In the genomic region with DNA sequence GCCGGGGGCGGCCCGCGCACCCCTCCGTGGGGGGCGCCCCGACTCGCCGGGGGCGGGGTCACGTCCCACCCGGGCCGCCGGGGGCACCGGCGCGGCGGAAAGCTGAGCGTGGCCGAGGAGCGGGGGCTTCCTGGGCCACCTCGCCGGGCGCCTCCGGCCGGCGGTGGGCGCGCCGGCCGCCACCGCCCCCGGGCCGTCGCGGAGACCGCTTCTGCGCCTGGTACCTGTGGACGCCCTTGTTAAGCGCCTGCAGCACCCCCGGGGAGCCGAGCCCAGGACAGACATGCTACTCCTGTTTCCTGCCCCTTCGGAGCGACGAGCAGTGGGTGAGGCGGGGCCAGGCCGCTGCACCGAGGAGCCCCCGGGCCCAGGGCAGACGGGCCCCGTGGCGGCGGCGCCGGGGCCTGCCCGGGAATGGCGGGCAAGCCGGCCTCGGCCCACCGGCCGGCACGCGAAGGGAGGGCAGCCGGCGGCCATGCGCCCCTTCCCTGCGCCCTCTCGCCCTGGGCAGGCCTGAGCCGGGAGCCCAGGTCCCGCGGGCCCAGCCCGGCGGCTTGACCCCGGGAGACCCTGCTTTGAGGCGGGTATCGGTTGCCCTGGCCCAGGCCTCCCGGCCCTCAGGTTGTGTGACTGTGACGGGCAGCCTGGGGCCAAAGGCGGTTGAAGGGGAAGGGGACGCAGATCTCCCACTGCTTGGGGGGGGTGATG, we compare ENCODE assay signal across 8 cellular contexts. TPM values are rescaled to one million over a fixed set of nuclear protein-coding genes. Genes with fewer than 3 reads are reported as not detected.
DNase-seq lines count a peak whose midpoint lies in the region; ATAC-seq and TF ChIP-seq lines count a peak whose summit lies in the region.

No MANE protein-coding gene starts in this region.

- H3K27ac ChIP-seq in DOHH2 (ENCODE audit: low read depth, low read length) (no peak overlapping the region), MM.1S (ENCODE audit: low read length) (peak overlapping the region; percentile 80), esophagus muscularis mucosa (replicated peaks in 1 of 4) (peak overlapping the region; percentile 93 to 99 (median 99)), thymus (ENCODE audit: low read depth) (peak overlapping the region; percentile 97)

- peaks cover 31% of the 10 kb centered on the region for H3K4me1 Mint-ChIP-seq in activated T-cell treated with anti-CD3 and anti-CD28 coated beads, Interleukin-2, amount 50 U/mL, for 24 hours (ENCODE audit: low read depth)
- H3K4me1 Mint-ChIP-seq in naive B cell = peaks cover 28 to 35% (median 32%) of the 10 kb centered on the region in 3 donors

- H4K20me1 ChIP-seq in DOHH2 (ENCODE audit: control insufficient read depth, insufficient read depth, low read depth, low read length) (no peaks in the 10 kb centered on the region), MM.1S (ENCODE audit: insufficient read depth, low read length) (0 out of 2 replicates have a peak, but pooled peaks cover 4% of the 10 kb centered on the region)

- H3K9me2 ChIP-seq in DOHH2 (replicated peaks; ENCODE audit: control insufficient read depth, low read length) = no peaks in the 10 kb centered on the region
- no peaks in the 10 kb centered on the region for H3K9me2 ChIP-seq in MM.1S (replicated peaks; ENCODE audit: insufficient read depth, low read length)

- 0% methylated on average over 1 of the region's 80 CpGs for WGBS in esophagus muscularis mucosa
- under 1% methylated on average over 80 of the region's 80 CpGs for WGBS in thymus

- no peaks in the 10 kb centered on the region for H3K27me3 Mint-ChIP-seq in activated T-cell treated with anti-CD3 and anti-CD28 coated beads, Interleukin-2, amount 50 U/mL, for 24 hours
- no peaks in the 10 kb centered on the region for H3K27me3 Mint-ChIP-seq in naive B cell

- peak; percentile 20 for ATAC-seq in GM21723 (IDR thresholded peaks at IDR 0.05; ENCODE audit: unreplicated experiment)
- ATAC-seq in naive B cell (ENCODE audit: low read depth in 2 of 2) = peak; percentile 0

- H3K4me2 ChIP-seq in DOHH2 (ENCODE audit: low read length) (peak overlapping the region; percentile 80), MM.1S (ENCODE audit: low read depth, low read length) (peak overlapping the region; percentile 79)

- no peak for TF ChIP-seq EP300 in esophagus muscularis mucosa (IDR thresholded peaks at IDR 0.05)

- TF ChIP-seq POLR2A in esophagus muscularis mucosa (IDR thresholded peaks at IDR 0.05; ENCODE audit: low read depth) = no peak

- peaks cover 40% of the 10 kb centered on the region for H3K79me2 ChIP-seq in DOHH2 (ENCODE audit: control insufficient read depth, low read length)
- H3K79me2 ChIP-seq in MM.1S (ENCODE audit: low read length) = peaks cover 38% of the 10 kb centered on the region

- H3K4me1 ChIP-seq in DOHH2 (ENCODE audit: control insufficient read depth, low read length) = peaks cover 32% of the 10 kb centered on the region
- peaks cover 11% of the 10 kb centered on the region for H3K4me1 ChIP-seq in MM.1S (ENCODE audit: low read length)
- peaks cover 22 to 44% (median 32%) of the 10 kb centered on the region in 4 donors for H3K4me1 ChIP-seq in esophagus muscularis mucosa
- H3K4me1 ChIP-seq in thymus (ENCODE audit: control insufficient read depth, insufficient read depth, low read length) = peaks cover 6% of the 10 kb centered on the region

- TF ChIP-seq CTCF in DOHH2 (IDR thresholded peaks at IDR 0.05; ENCODE audit: low read depth, low read length, poor library complexity, severe bottlenecking) (no peak), MM.1S (IDR thresholded peaks at IDR 0.05; ENCODE audit: low read length) (no peak), esophagus muscularis mucosa (IDR thresholded peaks at IDR 0.05) (no peak)

- peak overlapping the region; percentile 73 for H3K27ac Mint-ChIP-seq in activated T-cell treated with anti-CD3 and anti-CD28 coated beads, Interleukin-2, amount 50 U/mL, for 24 hours
- H3K27ac Mint-ChIP-seq in naive B cell = peak overlapping the region in 1 of 6 donors; percentile 95

- peaks cover 21% of the 10 kb centered on the region for H3F3A ChIP-seq in DOHH2 (ENCODE audit: control insufficient read depth, insufficient read depth)
- peaks cover 39% of the 10 kb centered on the region for H3F3A ChIP-seq in MM.1S (ENCODE audit: insufficient read depth, low read length)

- peaks cover 25% of the 10 kb centered on the region for H3K36me3 Mint-ChIP-seq in activated T-cell treated with anti-CD3 and anti-CD28 coated beads, Interleukin-2, amount 50 U/mL, for 24 hours (ENCODE audit: low read depth)
- no peaks in the 10 kb centered on the region for H3K36me3 Mint-ChIP-seq in naive B cell

- DNase-seq in MM.1S (peak; percentile 17), esophagus muscularis mucosa (ENCODE audit: extremely low spot score) (no peak), naive B cell (peak; percentile 47), dedifferentiated amniotic fluid mesenchymal stem cell (ENCODE audit: extremely low spot score) (no peak)
- DNase-seq in activated T-cell treated with anti-CD3 and anti-CD28 coated beads, Interleukin-2, amount 50 U/mL, for 24 hours = peak; percentile 78

- intact Hi-C loops in esophagus muscularis mucosa (cut with DNase I) = loop anchor here (5.0 kb wide), 1 partner anchor 124 kb away; no protein-coding TSS in a partner anchor

- H3K9me3 ChIP-seq in DOHH2 (ENCODE audit: control insufficient read depth, insufficient read depth, low read length) = no peaks in the 10 kb centered on the region
- no peaks in the 10 kb centered on the region for H3K9me3 ChIP-seq in MM.1S (replicated peaks; ENCODE audit: insufficient read depth, low read length)
- H3K9me3 ChIP-seq in esophagus muscularis mucosa = no peaks in the 10 kb centered on the region
- no peaks in the 10 kb centered on the region for H3K9me3 ChIP-seq in thymus (ENCODE audit: control insufficient read depth)

- peaks cover 30% of the 10 kb centered on the region for H3K27me3 ChIP-seq in DOHH2 (ENCODE audit: control insufficient read depth, low read length)
- H3K27me3 ChIP-seq in MM.1S (replicated peaks; ENCODE audit: insufficient read depth, low read length) = no peaks in the 10 kb centered on the region
- H3K27me3 ChIP-seq in esophagus muscularis mucosa = no peaks in the 10 kb centered on the region
- peaks cover 12% of the 10 kb centered on the region for H3K27me3 ChIP-seq in thymus (ENCODE audit: control insufficient read depth, insufficient read depth)

- peak overlapping the region; percentile 74 for H3K4me3 ChIP-seq in DOHH2 (ENCODE audit: low read length)
- H3K4me3 ChIP-seq in MM.1S (ENCODE audit: low read length) = peak overlapping the region; percentile 59
- peak overlapping the region; percentile 94 to 100 (median 98) for H3K4me3 ChIP-seq in esophagus muscularis mucosa
- peak overlapping the region; percentile 77 for H3K4me3 ChIP-seq in thymus (ENCODE audit: low read length)

- H2AFZ ChIP-seq in MM.1S (ENCODE audit: low read length) = no peak overlapping the region

- peak overlapping the region; percentile 67 for H3K4me3 Mint-ChIP-seq in activated T-cell treated with anti-CD3 and anti-CD28 coated beads, Interleukin-2, amount 50 U/mL, for 24 hours
- H3K4me3 Mint-ChIP-seq in naive B cell = peak overlapping the region; percentile 51 to 98 (median 86)

- no peaks in the 10 kb centered on the region for H3K9me3 Mint-ChIP-seq in activated T-cell treated with anti-CD3 and anti-CD28 coated beads, Interleukin-2, amount 50 U/mL, for 24 hours
- H3K9me3 Mint-ChIP-seq in naive B cell = no peaks in the 10 kb centered on the region

- H3K36me3 ChIP-seq in DOHH2 (ENCODE audit: control insufficient read depth, low read length) (peaks cover 25% of the 10 kb centered on the region), MM.1S (replicated peaks; ENCODE audit: insufficient read depth, low read length) (no peaks in the 10 kb centered on the region), esophagus muscularis mucosa (no peaks in the 10 kb centered on the region), thymus (ENCODE audit: control insufficient read depth, insufficient read depth) (no peaks in the 10 kb centered on the region)

- peak overlapping the region; percentile 82 for H3K9ac ChIP-seq in MM.1S (ENCODE audit: low read length)

RNA-seq across cellular contexts. Expression of gene KDM2A, which starts 0.8 kb away (rescaled TPM):
- total RNA-seq in esophagus muscularis mucosa = 10 to 100 TPM; 44.9 to 69.5 (median 51.4) TPM
- polyA plus RNA-seq in naive B cell (ENCODE audit: low read depth in 6 of 6) (10 to 100 TPM in 5 of 6 donors, 1 to 10 TPM in 1; 3.6 to 26.3 (median 14.9) TPM), thymus (42.0 TPM)

Comparison
In these comparisons a context has a peak if more than half of its experiments do, and no peak if none do; other contexts are left out.
1. DNase-seq: peak in MM.1S (single experiment), activated T-cell treated with anti-CD3 and anti-CD28 coated beads, Interleukin-2, amount 50 U/mL, for 24 hours (single experiment) and naive B cell (single experiment); none in esophagus muscularis mucosa (single experiment) and dedifferentiated amniotic fluid mesenchymal stem cell (single experiment).
2. Peak in every context shown above with its lines, with median percentiles within 50 percentile points of each other: H3K4me3 ChIP-seq.